ENCODE assay signal across 8 cellular contexts in genomic region chr21:38352536-38353219, GRCh38.
DNase-seq lines count a peak whose midpoint lies in the region; ATAC-seq and TF ChIP-seq lines count a peak whose summit lies in the region.

No MANE protein-coding gene starts in this region.

- H3K36me3 ChIP-seq in RWPE2 (ENCODE audit: low read depth) = no peaks in the 10 kb centered on the region
- no peaks in the 10 kb centered on the region for H3K36me3 ChIP-seq in kidney epithelial cell (ENCODE audit: control insufficient read depth, insufficient read depth, low read length)

- H3K27me3 ChIP-seq in RWPE2 (ENCODE audit: insufficient read depth, poor library complexity, severe bottlenecking) (no peaks in the 10 kb centered on the region), kidney epithelial cell (ENCODE audit: control insufficient read depth, insufficient read depth, low read length) (no peaks in the 10 kb centered on the region)

- ATAC-seq in RWPE2 (ENCODE audit: low read depth) (peak; percentile 47), HG02885 (IDR thresholded peaks at IDR 0.05; ENCODE audit: poor library complexity, unreplicated experiment) (no peak)

- peaks cover 9% of the 10 kb centered on the region for H3K4me1 Mint-ChIP-seq in MCF 10A (ENCODE audit: insufficient read depth, unreplicated experiment)

- TF ChIP-seq CTCF in RWPE2 (IDR thresholded peaks at IDR 0.05; ENCODE audit: poor library complexity, severe bottlenecking) (peak; percentile 92), MCF 10A (IDR thresholded peaks at IDR 0.05; ENCODE audit: unreplicated experiment) (peak; percentile 88), kidney epithelial cell (IDR thresholded peaks at IDR 0.05; ENCODE audit: insufficient read depth, low read length, poor library complexity, severe bottlenecking) (peak; percentile 86)

- BruUV-seq in MCF 10A (replicated peaks; lab: Mats Ljungman, UMichigan) = no TSS peak

- peak overlapping the region; percentile 82 for H3K27ac ChIP-seq in RWPE2 (ENCODE audit: poor library complexity, severe bottlenecking)

- no peak overlapping the region for H3K4me3 ChIP-seq in RWPE2 (ENCODE audit: severe bottlenecking)
- peak overlapping the region; percentile 14 for H3K4me3 ChIP-seq in kidney epithelial cell (ENCODE audit: low read depth, low read length)

- intact Hi-C loops in MCF 10A (cut with micrococcal nuclease) = loop anchor here (1.0 to 5.0 kb wide), 6 partner anchors 115 to 652 kb away; no protein-coding TSS in a partner anchor

- H3K27me3 Mint-ChIP-seq in MCF 10A (ENCODE audit: insufficient read depth, unreplicated experiment) = no peaks in the 10 kb centered on the region

- no peaks in the 10 kb centered on the region for H3K9me3 ChIP-seq in RWPE2 (ENCODE audit: severe bottlenecking)

- POLR2A ChIA-PET in MCF 10A (lab: Yijun Ruan, JAX) = interaction anchor here (0.6 to 3.0 kb wide), 8 partner anchors 56 to 789 kb away, joined by 3 to 14 read pairs (median 3); no protein-coding TSS in a partner anchor

- CTCF ChIA-PET in MCF 10A (lab: Yijun Ruan, JAX) = interaction anchor here (0.5 to 10.7 kb wide), 63 partner anchors 9 to 815 kb away, joined by 3 to 168 read pairs (median 4); no protein-coding TSS in a partner anchor

- peaks cover 19% of the 10 kb centered on the region for H3K4me1 ChIP-seq in RWPE2 (ENCODE audit: insufficient read depth, poor library complexity, severe bottlenecking)

- no peaks in the 10 kb centered on the region for H3K9me3 Mint-ChIP-seq in MCF 10A (ENCODE audit: unreplicated experiment)

- DNase-seq in ELF-1 (ENCODE audit: low read depth, low spot score) (peak; percentile 79), Kasumi-1 (lab: John Stamatoyannopoulos, UW) (peak; percentile 62 to 76), RWPE2 (ENCODE audit: low spot score) (no peak), MCF 10A (ENCODE audit: unreplicated experiment) (peak; percentile 86), kidney epithelial cell (ENCODE audit: low read depth) (peak; percentile 47), C1 segment of cervical spinal cord (lab: John Stamatoyannopoulos, UW) (no peak)
- peak; percentile 64 for DNase-seq in stimulated activated CD4-positive, alpha-beta T cell treated with anti-CD3 and anti-CD28 coated beads, Interleukin-4, amount 100 ng/mL, for 24 hours

- no peak overlapping the region for H3K4me3 Mint-ChIP-seq in MCF 10A (ENCODE audit: unreplicated experiment)

- H3K36me3 Mint-ChIP-seq in MCF 10A (ENCODE audit: insufficient read depth, unreplicated experiment) = no peaks in the 10 kb centered on the region

- H3K27ac Mint-ChIP-seq in MCF 10A (ENCODE audit: low read depth, unreplicated experiment) = no peak overlapping the region

Comparison
In these comparisons a context has a peak if more than half of its experiments do, and no peak if none do; other contexts are left out.
1. DNase-seq: peak in ELF-1 (single experiment), Kasumi-1 (2 of 2), MCF 10A (single experiment), kidney epithelial cell (single experiment) and stimulated activated CD4-positive, alpha-beta T cell treated with anti-CD3 and anti-CD28 coated beads, Interleukin-4, amount 100 ng/mL, for 24 hours (single experiment); none in RWPE2 (single experiment) and C1 segment of cervical spinal cord (0 of 14).
2. Peak in every context shown above with its lines, with median percentiles within 50 percentile points of each other: CTCF ChIP-seq.